ENCODE assay signal across 1 cellular context in the genomic region with DNA sequence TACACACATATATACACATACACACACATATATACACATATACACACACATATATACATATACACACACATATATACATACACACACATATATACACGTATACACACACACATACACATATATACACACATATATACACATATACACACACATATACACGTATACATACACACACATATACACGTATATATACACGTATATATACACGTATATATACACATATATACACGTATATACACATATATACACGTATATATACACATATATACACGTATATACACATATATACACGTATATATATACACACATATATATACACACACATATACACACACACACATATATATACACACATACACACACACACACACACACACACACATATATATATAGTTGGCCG.
TF ChIP-seq lines count a peak whose summit lies in the region.
"Not testable (repeated sequence)": the region's sequence is repeated elsewhere in the genome, so short reads cannot be mapped to it uniquely, and the experiment has no call there.

No MANE protein-coding gene starts in this region.

TF ChIP-seq in K562, 482 proteins besides CTCF, POLR2A, EP300 and RAD21 (continued from another document):
- TF ChIP-seq, protein P1, sequence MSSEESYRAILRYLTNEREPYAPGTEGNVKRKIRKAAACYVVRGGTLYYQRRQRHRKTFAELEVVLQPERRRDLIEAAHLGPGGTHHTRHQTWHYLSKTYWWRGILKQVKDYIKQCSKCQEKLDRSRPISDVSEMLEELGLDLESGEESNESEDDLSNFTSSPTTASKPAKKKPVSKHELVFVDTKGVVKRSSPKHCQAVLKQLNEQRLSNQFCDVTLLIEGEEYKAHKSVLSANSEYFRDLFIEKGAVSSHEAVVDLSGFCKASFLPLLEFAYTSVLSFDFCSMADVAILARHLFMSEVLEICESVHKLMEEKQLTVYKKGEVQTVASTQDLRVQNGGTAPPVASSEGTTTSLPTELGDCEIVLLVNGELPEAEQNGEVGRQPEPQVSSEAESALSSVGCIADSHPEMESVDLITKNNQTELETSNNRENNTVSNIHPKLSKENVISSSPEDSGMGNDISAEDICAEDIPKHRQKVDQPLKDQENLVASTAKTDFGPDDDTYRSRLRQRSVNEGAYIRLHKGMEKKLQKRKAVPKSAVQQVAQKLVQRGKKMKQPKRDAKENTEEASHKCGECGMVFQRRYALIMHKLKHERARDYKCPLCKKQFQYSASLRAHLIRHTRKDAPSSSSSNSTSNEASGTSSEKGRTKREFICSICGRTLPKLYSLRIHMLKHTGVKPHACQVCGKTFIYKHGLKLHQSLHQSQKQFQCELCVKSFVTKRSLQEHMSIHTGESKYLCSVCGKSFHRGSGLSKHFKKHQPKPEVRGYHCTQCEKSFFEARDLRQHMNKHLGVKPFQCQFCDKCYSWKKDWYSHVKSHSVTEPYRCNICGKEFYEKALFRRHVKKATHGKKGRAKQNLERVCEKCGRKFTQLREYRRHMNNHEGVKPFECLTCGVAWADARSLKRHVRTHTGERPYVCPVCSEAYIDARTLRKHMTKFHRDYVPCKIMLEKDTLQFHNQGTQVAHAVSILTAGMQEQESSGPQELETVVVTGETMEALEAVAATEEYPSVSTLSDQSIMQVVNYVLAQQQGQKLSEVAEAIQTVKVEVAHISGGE (CRISPR knock-in tag; IDR thresholded peaks at IDR 0.05): peak in 1 of 3 experiments; percentile 61; a peak in 1 of 6 replicates
- TF ChIP-seq NCOA2 (IDR thresholded peaks at IDR 0.05; ENCODE audit: partially characterized antibody in 2 of 2) (peak in 1 of 2 experiments; percentile 68), ZNF140 (CRISPR knock-in tag; IDR thresholded peaks at IDR 0.05) (peak; percentile 93), MTF1 (CRISPR knock-in tag; IDR thresholded peaks at IDR 0.05; ENCODE audit: borderline replicate concordance) (peak; percentile 92; the same call in 1 of the 2 replicates), NFIX (CRISPR knock-in tag; IDR thresholded peaks at IDR 0.05; ENCODE audit: low read depth) (peak; percentile 75), GABPB2 (CRISPR knock-in tag; conservative IDR thresholded peaks at IDR 0.05) (peak; percentile 84), TCF15 (CRISPR knock-in tag; IDR thresholded peaks at IDR 0.05) (peak; percentile 83), SLC30A9 (CRISPR knock-in tag; IDR thresholded peaks at IDR 0.05) (peak; percentile 80; the same call in 1 of the 2 replicates), ZNF707 (CRISPR knock-in tag; conservative IDR thresholded peaks at IDR 0.05) (peak; percentile 75; the same call in 1 of the 2 replicates), PTRF (tag; IDR thresholded peaks at IDR 0.05) (peak; percentile 74), OTX1 (CRISPR knock-in tag; IDR thresholded peaks at IDR 0.05) (peak; percentile 70; the same call in 1 of the 2 replicates), JUNB (CRISPR knock-in tag; conservative IDR thresholded peaks at IDR 0.05) (0 out of 2 replicates have a peak, but pooled peaks have one; percentile 15), PPARD (CRISPR knock-in tag; IDR thresholded peaks at IDR 0.05) (peak; percentile 82), ZNF408 (CRISPR knock-in tag; IDR thresholded peaks at IDR 0.05; ENCODE audit: low read depth) (peak; percentile 68; the same call in 1 of the 2 replicates), NR2F6 (CRISPR knock-in tag; IDR thresholded peaks at IDR 0.05) (peak; percentile 32; the same call in 1 of the 2 replicates), KDM1A (IDR thresholded peaks at IDR 0.05) (peak in 1 of 2 experiments; percentile 85; a peak in 2 of 4 replicates), ZNF277 (CRISPR knock-in tag; IDR thresholded peaks at IDR 0.05; ENCODE audit: borderline replicate concordance) (peak; percentile 98), BRCA1 (IDR thresholded peaks at IDR 0.05) (0 out of 2 replicates have a peak, but pooled peaks have one; percentile 52), ID3 (CRISPR knock-in tag; IDR thresholded peaks at IDR 0.05) (0 out of 2 replicates have a peak, but pooled peaks have one; percentile 41), ZNF3 (CRISPR knock-in tag; IDR thresholded peaks at IDR 0.05) (0 out of 2 replicates have a peak, but pooled peaks have one; percentile 22), HOXB6 (CRISPR knock-in tag; IDR thresholded peaks at IDR 0.05; ENCODE audit: borderline replicate concordance) (peak; percentile 82; the same call in 1 of the 2 replicates), ZNF76 (CRISPR knock-in tag; IDR thresholded peaks at IDR 0.05; ENCODE audit: borderline replicate concordance) (0 out of 2 replicates have a peak, but pooled peaks have one; percentile 45), ZNF79 (CRISPR knock-in tag; IDR thresholded peaks at IDR 0.05; ENCODE audit: low read depth) (peak; percentile 42; the same call in 1 of the 2 replicates)
- TF ChIP-seq BRCA1 (CRISPR knock-in tag; IDR thresholded peaks at IDR 0.05); ID3 (tag; IDR thresholded peaks at IDR 0.05): not testable (repeated sequence)
TF ChIP-seq in K562: peak in this region for 24; not testable (repeated sequence) for 458.
